Comparison of ENCODE assay signal across 35 cellular contexts in the genomic region with DNA sequence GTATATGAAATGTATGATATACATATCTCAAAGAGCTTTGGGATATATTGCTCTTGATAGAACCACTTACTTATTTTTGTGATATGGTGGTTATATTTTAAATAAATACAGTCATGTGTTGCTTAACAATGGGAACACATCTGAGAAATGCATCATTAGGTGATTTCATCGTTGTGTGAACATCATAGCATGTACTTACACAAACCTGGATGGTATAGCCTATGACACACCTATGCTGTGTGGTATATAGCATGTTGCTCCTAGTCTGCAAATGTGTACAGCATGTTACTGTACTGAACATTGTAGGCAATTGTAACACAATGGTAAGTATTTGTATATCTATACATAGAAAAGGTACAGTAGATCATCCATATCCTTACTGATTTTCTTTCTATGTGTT.
"Had no signal": no experiment of that assay in that cellular context is flagged by ENCODE, and none has a peak within 500 bp of the region (broad histone marks: within the 10 kb centered on the region; RNA-seq: fewer than 3 reads in every experiment).

No MANE protein-coding gene starts in this region.

- ATAC-seq: activated CD8-positive, alpha-beta T cell treated with anti-CD3 and anti-CD28 coated beads for 36 hours; body of pancreas; esophagus mucosa; gastrocnemius medialis; heart left ventricle; T-helper 17 cell had no signal

- H3K4me3 ChIP-seq: adrenal gland, body of pancreas, cardiac muscle cell, colonic mucosa, gastrocnemius medialis, heart left ventricle had no signal

- H3K4me3 Mint-ChIP-seq: activated B cell treated with CpG ODN at 0.5 μM for 24 hours; activated CD4-positive, alpha-beta T cell treated with anti-CD3 and anti-CD28 coated beads, Interleukin-2, amount 10 ng/mL, durations not matched to agents 7 days and 5 days; activated CD8-positive, alpha-beta T cell treated with anti-CD3 and anti-CD28 coated beads for 36 hours; activated naive CD4-positive, alpha-beta T cell treated with anti-CD3 and anti-CD28 coated beads for 36 hours; activated naive CD4-positive, alpha-beta T cell treated with anti-CD3 and anti-CD28 coated beads, Interleukin-2, amount 50 U/mL, for 24 hours; activated naive CD8-positive, alpha-beta T cell treated with anti-CD3 and anti-CD28 coated beads for 36 hours; activated naive CD8-positive, alpha-beta T cell treated with anti-CD3 and anti-CD28 coated beads, Interleukin-2, amount 50 U/mL, for 24 hours; activated T-cell treated with anti-CD3 and anti-CD28 coated beads, Interleukin-2, amount 50 U/mL, for 4 hours; T-helper 17 cell; T-helper 2 cell treated with Interferon-gamma antibody and Interleukin-4, amounts not matched to agents 5 μg/mL and 100 μg/mL, for 36 hours had no signal

- H3K36me3 ChIP-seq: adrenal gland, colonic mucosa, WERI-Rb-1 had no signal

- DNase-seq: activated B cell treated with CpG ODN at 0.5 μM for 24 hours; activated CD4-positive, alpha-beta T cell treated with anti-CD3 and anti-CD28 coated beads for 1 hour; activated CD4-positive, alpha-beta T cell treated with anti-CD3 and anti-CD28 coated beads for 4 hours; activated CD4-positive, alpha-beta T cell treated with anti-CD3 and anti-CD28 coated beads, Interleukin-2, amount 10 ng/mL, durations not matched to agents 7 days and 5 days; activated CD4-positive, alpha-beta T cell treated with anti-CD3 and anti-CD28 coated beads, Interleukin-2, amount 50 U/mL, for 4 hours; activated CD8-positive, alpha-beta memory T cell treated with anti-CD3 and anti-CD28 coated beads for 24 hours; activated CD8-positive, alpha-beta T cell treated with anti-CD3 and anti-CD28 coated beads for 36 hours; activated effector memory CD4-positive, alpha-beta T cell treated with anti-CD3 and anti-CD28 coated beads, Interleukin-2, amount 50 U/mL, for 16 hours; activated naive CD4-positive, alpha-beta T cell treated with anti-CD3 and anti-CD28 coated beads for 36 hours; activated naive CD8-positive, alpha-beta T cell treated with anti-CD3 and anti-CD28 coated beads for 36 hours; activated naive CD8-positive, alpha-beta T cell treated with anti-CD3 and anti-CD28 coated beads, Interleukin-2, amount 50 U/mL, for 24 hours; activated T-cell treated with anti-CD3 and anti-CD28 coated beads, Interleukin-2, amount 50 U/mL, for 4 hours; adrenal gland; amygdala; aorta; body of pancreas; central memory CD4-positive, alpha-beta T cell; cerebellar nuclear complex; colonic mucosa; effector CD8-positive, alpha-beta T cell; foreskin fibroblast; gastrocnemius medialis; glutamatergic neuron; heart left ventricle; T-helper 1 cell; T-helper 17 cell; T1000; WERI-Rb-1 had no signal

- H3K4me1 ChIP-seq: colonic mucosa had no signal

- FAIRE-seq: endometrium, endothelial cell of umbilical vein had no signal

- H3K9me3 Mint-ChIP-seq: activated CD8-positive, alpha-beta T cell treated with anti-CD3 and anti-CD28 coated beads for 36 hours; activated naive CD4-positive, alpha-beta T cell treated with anti-CD3 and anti-CD28 coated beads for 36 hours; activated naive CD4-positive, alpha-beta T cell treated with anti-CD3 and anti-CD28 coated beads, Interleukin-2, amount 50 U/mL, for 24 hours; activated naive CD8-positive, alpha-beta T cell treated with anti-CD3 and anti-CD28 coated beads, Interleukin-2, amount 50 U/mL, for 24 hours; activated T-cell treated with anti-CD3 and anti-CD28 coated beads, Interleukin-2, amount 50 U/mL, for 4 hours; activated T-helper 2 cell treated with anti-CD3 and anti-CD28 coated beads, Interferon-gamma antibody, Interleukin-2, Interleukin-4, amounts not matched to agents 10 μg/mL and 5 μg/mL and 100 μg/mL, durations not matched to agents 14 hours and 24 hours and 36 hours; T-helper 2 cell treated with Interferon-gamma antibody and Interleukin-4, amounts not matched to agents 5 μg/mL and 100 μg/mL, for 36 hours had no signal

- H3K27ac Mint-ChIP-seq: activated B cell treated with CpG ODN at 0.5 μM for 24 hours; activated CD4-positive, alpha-beta T cell treated with anti-CD3 and anti-CD28 coated beads, Interleukin-2, amount 10 ng/mL, durations not matched to agents 7 days and 5 days; activated CD8-positive, alpha-beta T cell treated with anti-CD3 and anti-CD28 coated beads for 36 hours; activated naive CD4-positive, alpha-beta T cell treated with anti-CD3 and anti-CD28 coated beads for 36 hours; activated naive CD4-positive, alpha-beta T cell treated with anti-CD3 and anti-CD28 coated beads, Interleukin-2, amount 50 U/mL, for 24 hours; activated naive CD8-positive, alpha-beta T cell treated with anti-CD3 and anti-CD28 coated beads for 36 hours; activated naive CD8-positive, alpha-beta T cell treated with anti-CD3 and anti-CD28 coated beads, Interleukin-2, amount 50 U/mL, for 24 hours; activated T-helper 2 cell treated with anti-CD3 and anti-CD28 coated beads, Interferon-gamma antibody, Interleukin-2, Interleukin-4, amounts not matched to agents 10 μg/mL and 5 μg/mL and 100 μg/mL, durations not matched to agents 14 hours and 24 hours and 36 hours; T-helper 17 cell; T-helper 2 cell treated with Interferon-gamma antibody and Interleukin-4, amounts not matched to agents 5 μg/mL and 100 μg/mL, for 36 hours had no signal

- H3K27me3 ChIP-seq: adrenal gland, body of pancreas, cardiac muscle cell, colonic mucosa, gastrocnemius medialis, heart left ventricle had no signal

- H3K27ac ChIP-seq: adrenal gland, body of pancreas, cardiac muscle cell, colonic mucosa, gastrocnemius medialis, heart left ventricle, WERI-Rb-1 had no signal

- H3K9me3 ChIP-seq: adrenal gland, body of pancreas, colonic mucosa, gastrocnemius medialis had no signal
